In genomic region chr3:11764931-11765363, GRCh38 we compare ENCODE assay signal across 10 cellular contexts.
DNase-seq lines count a peak whose midpoint lies in the region; FAIRE-seq and TF ChIP-seq lines count a peak whose summit lies in the region.
"Had no signal": no experiment of that assay in that cellular context is flagged by ENCODE, and none has a peak within 500 bp of the region (broad histone marks: within the 10 kb centered on the region; RNA-seq: fewer than 3 reads in every experiment).

No MANE protein-coding gene starts in this region.

- no peak overlapping the region for H3K27ac ChIP-seq in sigmoid colon
- H3K27ac ChIP-seq: WERI-Rb-1 had no signal

- TF ChIP-seq CTCF in cardiac fibroblast (IDR thresholded peaks at IDR 0.05; ENCODE audit: low read depth, low read length) (no peak), sigmoid colon (IDR thresholded peaks at IDR 0.05) (no peak), GM13976 (IDR thresholded peaks at IDR 0.05; ENCODE audit: borderline replicate concordance, control extremely low read depth, extremely low read depth, insufficient read depth, missing control alignments) (no peak)

- no peaks in the 10 kb centered on the region for H3K9me3 ChIP-seq in sigmoid colon

- TF ChIP-seq POLR2A in H54 (IDR thresholded peaks at IDR 0.05; ENCODE audit: low read depth, low read length), result no peak
- no peak for TF ChIP-seq POLR2A in sigmoid colon (IDR thresholded peaks at IDR 0.05)

- H3K36me3 ChIP-seq in sigmoid colon, result no peaks in the 10 kb centered on the region
- H3K36me3 ChIP-seq: WERI-Rb-1 had no signal

- H3K4me3 ChIP-seq in cardiac fibroblast (replicated peaks in 1 of 2; ENCODE audit: low read depth in 2 of 2, low read length in 2 of 2), result no peak overlapping the region
- no peak overlapping the region for H3K4me3 ChIP-seq in sigmoid colon

- peaks cover 0 to under 1% (median under 1%) of the 10 kb centered on the region in 4 donors for H3K4me1 ChIP-seq in sigmoid colon

- in situ Hi-C loops in GM13976 (cut with MboI; ENCODE audit: low sequenced_read_pairs, unreplicated experiment), result no loop called here

- DNase-seq in H54 (ENCODE audit: insufficient read length, low spot score) (peak; percentile 66), NOMO-1 treated with DMSO at 0.1 percent for 48 hours (lab: John Stamatoyannopoulos, UW; ENCODE audit: unreplicated experiment) (peak; percentile 32), cardiac fibroblast (ENCODE audit: low read depth in 2 of 2) (peak; percentile 38 to 88), NCI-H1105 (lab: John Stamatoyannopoulos, UW) (no peak), sigmoid colon (no peak), GM13976 (ENCODE audit: low spot score) (no peak)
- DNase-seq in stimulated activated CD4-positive, alpha-beta T cell treated with anti-CD3 and anti-CD28 coated beads, Interleukin-1b, Interleukin-23, amount 100 ng/mL, for 48 hours, result peak; percentile 68
- DNase-seq: effector memory CD4-positive, alpha-beta T cell; naive B cell; WERI-Rb-1 had no signal

- 72 to 78% methylated on average over 5 of the region's 5 CpGs for WGBS in sigmoid colon, 2 donors

- no peak for TF ChIP-seq EP300 in sigmoid colon (IDR thresholded peaks at IDR 0.05)

- intact Hi-C loops in sigmoid colon (cut with DNase I), result no loop called here

- peak; percentile 83 for FAIRE-seq in H54 (lab: Jason Lieb, UNC)

- H3K27me3 ChIP-seq in sigmoid colon, result no peaks in the 10 kb centered on the region

Comparison
In these comparisons a context has a peak if more than half of its experiments do, and no peak if none do; other contexts are left out.
1. DNase-seq: peak in H54 (single experiment), NOMO-1 treated with DMSO at 0.1 percent for 48 hours (single experiment), cardiac fibroblast (2 of 2) and stimulated activated CD4-positive, alpha-beta T cell treated with anti-CD3 and anti-CD28 coated beads, Interleukin-1b, Interleukin-23, amount 100 ng/mL, for 48 hours (single experiment); none in NCI-H1105 (single experiment), sigmoid colon (single experiment) and GM13976 (single experiment).